In the genomic region with DNA sequence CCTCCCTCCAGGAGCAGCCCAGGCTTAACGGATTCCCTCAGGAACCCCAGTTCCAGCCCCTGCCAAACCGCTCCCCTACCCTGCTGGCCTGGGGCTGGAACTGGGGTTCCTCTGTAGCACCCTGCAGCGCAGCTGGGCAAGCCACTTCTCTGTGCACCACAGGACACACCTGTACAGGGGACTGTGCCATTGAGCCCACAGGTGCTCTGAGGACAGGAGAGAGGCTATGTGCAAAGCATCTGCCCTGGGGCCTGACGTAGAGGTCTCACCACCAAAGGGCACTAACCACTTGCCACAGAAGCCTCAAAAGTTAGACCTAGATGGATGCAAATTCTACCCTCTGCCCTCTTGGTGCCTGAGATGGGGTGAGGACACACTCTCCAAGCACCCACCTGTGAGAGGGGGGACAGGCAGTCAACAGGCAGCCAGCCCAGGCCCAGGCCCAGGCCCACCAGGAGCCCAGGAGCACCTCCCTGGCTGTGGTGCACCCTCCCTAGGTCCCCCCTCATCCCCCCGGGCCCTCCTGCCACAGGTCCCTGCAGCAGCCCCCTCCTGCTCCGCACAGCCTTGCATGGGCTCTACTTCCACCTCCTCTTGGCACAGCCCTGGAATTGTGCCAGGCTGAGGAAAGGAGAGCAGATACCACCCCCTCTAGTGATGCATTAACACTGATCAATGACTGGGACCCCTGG, we compare ENCODE assay signal across 1 cellular context.
TF ChIP-seq lines count a peak whose summit lies in the region.

No MANE protein-coding gene starts in this region.

TF ChIP-seq in HEK293, 187 proteins besides CTCF, POLR2A, EP300 and RAD21:
- no peak for TF ChIP-seq PATZ1 (tag by site-specific recombination; IDR thresholded peaks at IDR 0.05)
- no peak for TF ChIP-seq REPIN1 (tag by site-specific recombination; IDR thresholded peaks at IDR 0.05; ENCODE audit: low read depth)
- TF ChIP-seq ZNF701 (tag by site-specific recombination; IDR thresholded peaks at IDR 0.05): no peak
- no peak for TF ChIP-seq ZBTB21 (tag by site-specific recombination; IDR thresholded peaks at IDR 0.05)
- no peak for TF ChIP-seq ZNF19 (tag by site-specific recombination; IDR thresholded peaks at IDR 0.05; ENCODE audit: low read depth)
- TF ChIP-seq ZNF174 (tag by site-specific recombination; IDR thresholded peaks at IDR 0.05): no peak
- TF ChIP-seq ZNF341 (tag by site-specific recombination; IDR thresholded peaks at IDR 0.05; ENCODE audit: low read depth): peak; percentile 51
- TF ChIP-seq ZNF530 (tag by site-specific recombination; IDR thresholded peaks at IDR 0.05; ENCODE audit: low read depth): no peak
- TF ChIP-seq ZNF37A (tag by site-specific recombination; IDR thresholded peaks at IDR 0.05): no peak
- no peak for TF ChIP-seq YY1 (tag by site-specific recombination; IDR thresholded peaks at IDR 0.05)
- TF ChIP-seq, protein P1, sequence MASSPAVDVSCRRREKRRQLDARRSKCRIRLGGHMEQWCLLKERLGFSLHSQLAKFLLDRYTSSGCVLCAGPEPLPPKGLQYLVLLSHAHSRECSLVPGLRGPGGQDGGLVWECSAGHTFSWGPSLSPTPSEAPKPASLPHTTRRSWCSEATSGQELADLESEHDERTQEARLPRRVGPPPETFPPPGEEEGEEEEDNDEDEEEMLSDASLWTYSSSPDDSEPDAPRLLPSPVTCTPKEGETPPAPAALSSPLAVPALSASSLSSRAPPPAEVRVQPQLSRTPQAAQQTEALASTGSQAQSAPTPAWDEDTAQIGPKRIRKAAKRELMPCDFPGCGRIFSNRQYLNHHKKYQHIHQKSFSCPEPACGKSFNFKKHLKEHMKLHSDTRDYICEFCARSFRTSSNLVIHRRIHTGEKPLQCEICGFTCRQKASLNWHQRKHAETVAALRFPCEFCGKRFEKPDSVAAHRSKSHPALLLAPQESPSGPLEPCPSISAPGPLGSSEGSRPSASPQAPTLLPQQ (tag by site-specific recombination; IDR thresholded peaks at IDR 0.05): no peak
- TF ChIP-seq MZF1 (tag by site-specific recombination; IDR thresholded peaks at IDR 0.05; ENCODE audit: borderline replicate concordance): no peak
- no peak for TF ChIP-seq ZNF391 (tag by site-specific recombination; IDR thresholded peaks at IDR 0.05; ENCODE audit: borderline replicate concordance, low read depth)
- TF ChIP-seq SCRT2 (tag by site-specific recombination; IDR thresholded peaks at IDR 0.05): peak; percentile 85
- no peak for TF ChIP-seq ZXDB (tag by site-specific recombination; IDR thresholded peaks at IDR 0.05)
- TF ChIP-seq ZNF580 (tag by site-specific recombination; IDR thresholded peaks at IDR 0.05): no peak
- TF ChIP-seq PRDM10 (tag by site-specific recombination; IDR thresholded peaks at IDR 0.05): peak; percentile 65
- TF ChIP-seq ZNF248 (tag by site-specific recombination; IDR thresholded peaks at IDR 0.05): no peak
- no peak for TF ChIP-seq ZNF830 (tag by site-specific recombination; IDR thresholded peaks at IDR 0.05; ENCODE audit: low read depth)
- no peak for TF ChIP-seq SP7 (tag by site-specific recombination; IDR thresholded peaks at IDR 0.05)
- peak; percentile 75 for TF ChIP-seq ZNF398 (tag by site-specific recombination; IDR thresholded peaks at IDR 0.05)
- TF ChIP-seq SCRT1 (tag by site-specific recombination; IDR thresholded peaks at IDR 0.05; ENCODE audit: borderline replicate concordance): peak; percentile 71; the same call in 1 of the 2 replicates
- TF ChIP-seq ZNF239 (tag by site-specific recombination; IDR thresholded peaks at IDR 0.05): no peak
